ENCODE assay signal across 8 cellular contexts in the genomic region with DNA sequence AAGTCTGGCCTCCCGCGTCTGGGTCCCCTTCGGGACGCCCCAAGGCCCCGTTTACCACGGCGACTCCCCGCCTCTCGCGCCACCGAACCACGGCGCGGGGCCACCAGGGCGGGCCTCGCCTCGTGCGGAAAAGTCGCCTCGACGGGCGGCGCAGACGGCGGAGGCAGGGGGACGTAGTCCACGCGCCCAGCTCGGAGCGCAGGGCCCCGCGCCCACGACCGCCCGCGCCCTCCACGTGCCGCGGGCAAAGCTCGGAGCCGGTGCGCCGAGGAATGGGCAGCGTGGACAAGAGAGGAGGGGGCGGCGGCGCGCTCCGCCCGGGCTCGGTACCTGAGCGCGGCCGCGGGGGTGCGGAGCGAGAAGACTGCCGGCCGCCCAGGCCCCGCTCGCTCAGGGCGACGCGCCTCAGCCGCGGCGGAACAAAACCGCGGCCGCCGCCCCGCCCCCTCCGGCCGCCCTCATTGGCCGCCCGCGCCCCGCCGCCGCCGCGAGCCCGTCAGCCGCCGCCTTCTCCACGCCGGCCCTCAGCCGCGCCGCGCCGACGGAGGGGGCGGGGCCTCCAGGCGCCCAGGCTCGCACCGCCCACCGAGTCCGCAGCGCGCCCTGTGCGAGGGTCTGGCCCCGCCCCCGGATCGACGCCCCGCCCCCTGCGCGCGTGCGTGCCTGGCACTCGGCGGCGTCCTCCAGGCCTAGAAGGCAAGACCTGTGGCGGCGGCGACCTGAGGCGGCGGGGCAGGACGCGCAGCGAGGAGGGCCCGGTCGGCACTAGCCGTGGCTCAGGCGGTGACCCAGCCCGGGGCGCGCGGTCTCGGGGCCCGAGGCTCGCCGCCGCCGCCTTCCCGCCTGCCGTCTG. TPM values are rescaled to one million over a fixed set of nuclear protein-coding genes. Genes with fewer than 3 reads are reported as not detected.
DNase-seq lines count a peak whose midpoint lies in the region; ATAC-seq and TF ChIP-seq lines count a peak whose summit lies in the region.

A gene with protein sequence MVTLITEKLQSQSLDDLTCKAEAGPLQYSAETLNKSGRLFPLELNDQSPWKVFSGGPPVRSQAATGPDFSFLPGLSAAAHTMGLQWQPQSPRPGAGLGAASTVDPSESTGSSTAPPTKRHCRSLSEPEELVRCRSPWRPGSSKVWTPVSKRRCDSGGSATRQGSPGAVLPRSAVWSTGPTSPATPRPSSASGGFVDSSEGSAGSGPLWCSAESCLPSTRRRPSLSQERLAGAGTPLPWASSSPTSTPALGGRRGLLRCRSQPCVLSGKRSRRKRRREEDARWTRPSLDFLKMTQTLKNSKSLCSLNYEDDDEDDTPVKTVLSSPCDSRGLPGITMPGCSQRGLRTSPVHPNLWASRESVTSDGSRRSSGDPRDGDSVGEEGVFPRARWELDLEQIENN (minus strand): TSS at position 411 of the 853 bp plus-strand sequence. CDS start 15,572 bp downstream, outside the sequence.

- no peak for TF ChIP-seq CTCF in AG04449 (IDR thresholded peaks at IDR 0.05; ENCODE audit: insufficient read depth, low read length, missing control alignments)
- no peak for TF ChIP-seq CTCF in coronary artery (IDR thresholded peaks at IDR 0.05)

- CTCF ChIA-PET in AG04449 (lab: Yijun Ruan, JAX) = interaction anchor here (1.0 to 2.8 kb wide), 2 partner anchors 8 to 84 kb away, joined by 3 to 22 read pairs; no protein-coding TSS in a partner anchor
- CTCF ChIA-PET in activated CD4-positive, alpha-beta T cell treated with anti-CD3 and anti-CD28 coated beads, Interleukin-2, amount 10 ng/mL, durations not matched to agents 7 days and 5 days (lab: Charles Lee) = interaction anchor here (0.7 kb wide), 1 partner anchor 177 kb away, joined by 3 read pairs; no protein-coding TSS in a partner anchor

- DNase-seq in AG04449 (ENCODE audit: low read depth, low spot score) (no peak), NCI-H446 (lab: John Stamatoyannopoulos, UW) (peak; percentile 45 to 79), coronary artery (ENCODE audit: low spot score) (peak; percentile 90), left lobe of liver (ENCODE audit: low spot score) (peak; percentile 97)
- peak; percentile 92 for DNase-seq in activated CD4-positive, alpha-beta T cell treated with anti-CD3 and anti-CD28 coated beads, Interleukin-2, amount 10 ng/mL, durations not matched to agents 7 days and 5 days
- DNase-seq in stimulated activated CD4-positive, alpha-beta T cell treated with anti-CD3 and anti-CD28 coated beads, Interleukin-1b, Interleukin-23, amount 100 ng/mL, for 48 hours = peak; percentile 92

- peak within 1 kb of the TSS; percentile 74 to 84 for H3K27ac ChIP-seq in coronary artery

- ATAC-seq in GM18907 (IDR thresholded peaks at IDR 0.05; ENCODE audit: unreplicated experiment) (peak; percentile 84), HG03108 (IDR thresholded peaks at IDR 0.05; ENCODE audit: unreplicated experiment) (peak; percentile 88), left lobe of liver (peak; percentile 94)

- no peaks in the 10 kb centered on the region for H3K9me3 Mint-ChIP-seq in activated CD4-positive, alpha-beta T cell treated with anti-CD3 and anti-CD28 coated beads, Interleukin-2, amount 10 ng/mL, durations not matched to agents 7 days and 5 days

- H3K4me3 ChIP-seq in AG04449 (ENCODE audit: low read depth, low read length) (peak within 1 kb of the TSS; percentile 65), coronary artery (peak within 1 kb of the TSS; percentile 87)

- peak within 1 kb of the TSS; percentile 80 for H3K27ac Mint-ChIP-seq in activated CD4-positive, alpha-beta T cell treated with anti-CD3 and anti-CD28 coated beads, Interleukin-2, amount 10 ng/mL, durations not matched to agents 7 days and 5 days

- H3K4me3 Mint-ChIP-seq in activated CD4-positive, alpha-beta T cell treated with anti-CD3 and anti-CD28 coated beads, Interleukin-2, amount 10 ng/mL, durations not matched to agents 7 days and 5 days = peak within 1 kb of the TSS; percentile 75

- H3K4me1 Mint-ChIP-seq in activated CD4-positive, alpha-beta T cell treated with anti-CD3 and anti-CD28 coated beads, Interleukin-2, amount 10 ng/mL, durations not matched to agents 7 days and 5 days = peaks cover 12% of the 10 kb centered on the region

- POLR2A ChIA-PET in AG04449 (lab: Yijun Ruan, JAX) = no interaction called here
- POLR2A ChIA-PET in activated CD4-positive, alpha-beta T cell treated with anti-CD3 and anti-CD28 coated beads, Interleukin-2, amount 10 ng/mL, durations not matched to agents 7 days and 5 days (lab: Charles Lee) = no interaction called here

- peaks cover 5% of the 10 kb centered on the region for H3K27me3 Mint-ChIP-seq in activated CD4-positive, alpha-beta T cell treated with anti-CD3 and anti-CD28 coated beads, Interleukin-2, amount 10 ng/mL, durations not matched to agents 7 days and 5 days

- no peaks in the 10 kb centered on the region for H3K36me3 Mint-ChIP-seq in activated CD4-positive, alpha-beta T cell treated with anti-CD3 and anti-CD28 coated beads, Interleukin-2, amount 10 ng/mL, durations not matched to agents 7 days and 5 days (ENCODE audit: low read depth)

RNA-seq across cellular contexts. Expression of the gene that starts here (rescaled TPM):
- 1 to 10 TPM in 1 of 2 experiments, under 1 TPM in 1; 0.99 to 1.6 TPM for total RNA-seq in activated CD4-positive, alpha-beta T cell treated with anti-CD3 and anti-CD28 coated beads, Interleukin-2, amount 10 ng/mL, durations not matched to agents 7 days and 5 days
- 2.2 TPM for total RNA-seq in left lobe of liver
